25 cellular contexts compared by ENCODE assay signal in genomic region chr17:5535436-5535835, GRCh38.
"Had no signal": no experiment of that assay in that cellular context is flagged by ENCODE, and none has a peak within 500 bp of the region (broad histone marks: within the 10 kb centered on the region; RNA-seq: fewer than 3 reads in every experiment).

No MANE protein-coding gene starts in this region.

- H3K27me3 ChIP-seq: esophagus muscularis mucosa, foreskin keratinocyte, gastroesophageal sphincter, heart left ventricle, hepatocyte, left lung, right lobe of liver, stomach, thyroid gland had no signal

- H3K4me3 ChIP-seq: coronary artery, esophagus muscularis mucosa, gastroesophageal sphincter, heart left ventricle, hepatocyte, left lung, right lobe of liver, smooth muscle cell, stomach, thyroid gland had no signal

- H3K9me3 ChIP-seq: esophagus muscularis mucosa, gastroesophageal sphincter, heart left ventricle, left lung, right lobe of liver, stomach, thyroid gland had no signal

- H3K36me3 ChIP-seq: right lobe of liver had no signal

- FAIRE-seq: endothelial cell of umbilical vein, islet of Langerhans had no signal

- H3K4me3 Mint-ChIP-seq: natural killer cell had no signal

- H3K27ac ChIP-seq: coronary artery, esophagus muscularis mucosa, foreskin keratinocyte, gastroesophageal sphincter, heart left ventricle, hepatocyte, left lung, parathyroid adenoma, right lobe of liver, stomach, thyroid gland had no signal

- H3K9me3 Mint-ChIP-seq: natural killer cell had no signal

- H3K27ac Mint-ChIP-seq: natural killer cell, progenitor cell of endocrine pancreas had no signal

- ATAC-seq: foreskin keratinocyte, gastroesophageal sphincter, heart left ventricle, left cardiac atrium, left lung, natural killer cell, right lobe of liver had no signal

- DNase-seq: dermis blood vessel endothelial cell; effector memory CD4-positive, alpha-beta T cell; foreskin keratinocyte; heart left ventricle; left cardiac atrium; left lung; natural killer cell; right lobe of liver; stimulated activated CD4-positive, alpha-beta T cell treated with anti-CD3 and anti-CD28 coated beads, Interleukin-12 subunit alpha, Interleukin-12 subunit beta, amount 100 ng/mL, for 4 hours; stimulated activated CD4-positive, alpha-beta T cell treated with anti-CD3 and anti-CD28 coated beads, Interleukin-1b, Interleukin-23, amount 100 ng/mL, for 48 hours; stimulated activated CD4-positive, alpha-beta T cell treated with anti-CD3 and anti-CD28 coated beads, Interleukin-4, amount 100 ng/mL, for 1 hour; stimulated activated CD8-positive, alpha-beta memory T cell treated with anti-CD3 and anti-CD28 coated beads, Interleukin-4, amount 100 ng/mL, for 48 hours; stimulated activated naive CD4-positive, alpha-beta T cell treated with Interleukin-2 at 50 U/mL for 16 hours; stomach; thyroid gland; trophoblast cell had no signal

- H3K4me1 ChIP-seq: esophagus muscularis mucosa, foreskin keratinocyte, gastroesophageal sphincter, heart left ventricle, left lung, parathyroid adenoma, right lobe of liver, stomach, thyroid gland had no signal
